ENCODE assay signal across 8 cellular contexts in the genomic region with DNA sequence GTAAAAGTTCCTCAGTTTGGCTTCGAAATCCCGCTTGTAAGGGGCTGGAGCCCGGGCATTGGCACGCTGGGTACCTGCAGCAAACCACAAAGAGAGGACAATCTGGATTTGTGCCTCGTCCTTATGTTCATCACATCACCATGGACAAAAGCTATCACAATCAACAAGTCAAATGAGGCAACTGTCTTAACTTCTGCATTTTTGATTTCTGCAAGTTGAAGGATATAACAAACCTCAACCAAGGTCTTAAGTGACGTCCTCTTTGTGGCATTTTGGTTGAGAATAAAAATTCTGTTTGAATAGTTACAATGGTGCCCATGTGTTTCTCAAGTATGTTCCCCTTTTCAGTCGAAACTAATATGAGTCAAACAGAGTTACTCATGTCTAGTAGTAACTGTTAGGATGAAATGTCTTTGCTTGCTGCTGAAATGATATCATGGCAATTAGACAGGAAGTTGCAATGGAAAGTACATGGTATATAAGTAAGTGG.
DNase-seq lines count a peak whose midpoint lies in the region; ATAC-seq lines count a peak whose summit lies in the region.

No MANE protein-coding gene starts in this region.

- peaks cover 81% of the 10 kb centered on the region for H3K4me1 Mint-ChIP-seq in activated T-cell treated with anti-CD3 and anti-CD28 coated beads, Interleukin-2, amount 50 U/mL, for 72 hours (ENCODE audit: low read depth)

- peaks cover 0 to 3% of the 10 kb centered on the region in 2 donors for H3K4me1 ChIP-seq in muscle layer of duodenum (ENCODE audit: control insufficient read depth in 1 of 2, insufficient read depth in 2 of 2, low read length in 2 of 2)

- ATAC-seq in GM21390 (IDR thresholded peaks at IDR 0.05; ENCODE audit: unreplicated experiment) (peak; percentile 76), HG03565 (IDR thresholded peaks at IDR 0.05; ENCODE audit: unreplicated experiment) (peak; percentile 84)
- peak; percentile 86 for ATAC-seq in activated T-cell treated with anti-CD3 and anti-CD28 coated beads, Interleukin-2, amount 50 U/mL, for 72 hours (replicated peaks in 1 of 2)

- peak; percentile 81 for DNase-seq in ELR (ENCODE audit: low read depth)
- DNase-seq in activated T-cell treated with anti-CD3 and anti-CD28 coated beads, Interleukin-2, amount 50 U/mL, for 72 hours, result peak in 1 of 2 donors; percentile 40
- DNase-seq in DMS114 treated with DMSO at 0.1 percent for 48 hours (lab: John Stamatoyannopoulos, UW; ENCODE audit: unreplicated experiment), result no peak
- no peak for DNase-seq in NCI-H748 (lab: John Stamatoyannopoulos, UW; ENCODE audit: unreplicated experiment)
- no peak for DNase-seq in HK-2 (ENCODE audit: unreplicated experiment)

- H3K27ac Mint-ChIP-seq in activated T-cell treated with anti-CD3 and anti-CD28 coated beads, Interleukin-2, amount 50 U/mL, for 72 hours, result peak overlapping the region; percentile 96

- H3K4me3 ChIP-seq in muscle layer of duodenum (ENCODE audit: low read depth in 1 of 2, low read length in 2 of 2), result no peak overlapping the region

- H3K27ac ChIP-seq in muscle layer of duodenum (ENCODE audit: low read length), result peak overlapping the region; percentile 26

- H3K4me3 Mint-ChIP-seq in activated T-cell treated with anti-CD3 and anti-CD28 coated beads, Interleukin-2, amount 50 U/mL, for 72 hours, result peak overlapping the region; percentile 94

- H3K9me3 Mint-ChIP-seq in activated T-cell treated with anti-CD3 and anti-CD28 coated beads, Interleukin-2, amount 50 U/mL, for 72 hours, result no peaks in the 10 kb centered on the region

- no peaks in the 10 kb centered on the region for H3K27me3 ChIP-seq in muscle layer of duodenum (ENCODE audit: low read depth, low read length)

- no peaks in the 10 kb centered on the region for H3K36me3 ChIP-seq in muscle layer of duodenum (ENCODE audit: control insufficient read depth in 1 of 2, insufficient read depth in 2 of 2, low read length in 2 of 2)

- H3K9me3 ChIP-seq in muscle layer of duodenum (ENCODE audit: control insufficient read depth in 1 of 2, low read length in 2 of 2), result no peaks in the 10 kb centered on the region

- H3K27me3 Mint-ChIP-seq in activated T-cell treated with anti-CD3 and anti-CD28 coated beads, Interleukin-2, amount 50 U/mL, for 72 hours (ENCODE audit: low read depth), result no peaks in the 10 kb centered on the region

- H3K36me3 Mint-ChIP-seq in activated T-cell treated with anti-CD3 and anti-CD28 coated beads, Interleukin-2, amount 50 U/mL, for 72 hours (ENCODE audit: insufficient read depth in 2 of 2), result peaks cover 6 to 10% of the 10 kb centered on the region in 2 donors
